1 cellular context compared by ENCODE assay signal in the genomic region with DNA sequence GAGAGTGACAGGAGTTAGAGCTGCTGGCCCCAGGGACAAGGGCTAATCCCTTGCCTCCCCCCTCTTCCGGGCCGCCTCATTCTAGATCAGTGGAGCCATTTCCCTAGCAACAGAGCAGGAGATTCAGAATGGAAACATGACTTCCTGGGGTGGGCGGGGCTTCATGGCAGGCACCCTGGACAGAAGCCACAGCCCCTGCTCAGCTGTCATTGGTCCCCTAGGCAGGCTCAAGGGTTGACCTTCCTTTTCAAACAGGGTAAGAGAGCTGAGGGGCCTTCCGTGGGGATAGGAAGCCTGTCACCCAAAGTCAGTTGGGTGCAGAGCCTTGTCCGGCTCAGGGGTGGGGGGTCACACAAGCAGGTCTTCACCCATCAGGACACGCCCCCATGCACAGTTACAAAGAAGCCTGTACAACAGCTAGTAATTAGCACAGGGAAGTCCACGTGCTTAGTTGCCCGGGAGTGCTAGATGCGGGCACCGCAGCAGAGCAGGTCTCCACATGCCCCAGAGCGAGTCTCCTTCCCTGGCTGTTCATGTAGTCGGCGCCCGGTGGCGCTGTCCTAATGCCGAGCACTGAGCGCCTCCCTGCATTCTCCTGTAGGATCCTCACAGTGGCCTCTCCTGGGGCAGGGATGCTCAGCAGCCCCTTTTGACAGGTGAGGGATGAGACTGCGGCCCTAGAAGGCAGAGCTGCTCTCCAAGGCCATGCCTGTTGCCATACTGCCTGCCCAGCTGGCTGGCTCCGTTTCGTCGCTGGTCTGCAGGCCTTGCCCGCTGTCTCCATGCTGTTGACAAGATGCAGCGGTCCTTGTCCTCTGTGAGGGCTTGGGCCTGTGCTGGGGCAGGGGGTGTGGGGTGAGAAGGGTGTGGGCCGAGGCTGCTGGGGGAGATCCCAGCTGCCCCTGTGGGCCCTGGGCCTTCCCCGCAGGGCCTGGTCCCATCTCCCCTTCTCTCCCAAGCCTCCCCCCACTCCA.
TF ChIP-seq lines count a peak whose summit lies in the region.

No MANE protein-coding gene starts in this region.

TF ChIP-seq in IMR-90, 13 proteins besides CTCF, POLR2A, EP300 and RAD21:
- peak; percentile 62; the same call in 1 of the 2 replicates for TF ChIP-seq RFX5 (IDR thresholded peaks at IDR 0.05; ENCODE audit: low read depth, low read length)
- TF ChIP-seq, protein P1, sequence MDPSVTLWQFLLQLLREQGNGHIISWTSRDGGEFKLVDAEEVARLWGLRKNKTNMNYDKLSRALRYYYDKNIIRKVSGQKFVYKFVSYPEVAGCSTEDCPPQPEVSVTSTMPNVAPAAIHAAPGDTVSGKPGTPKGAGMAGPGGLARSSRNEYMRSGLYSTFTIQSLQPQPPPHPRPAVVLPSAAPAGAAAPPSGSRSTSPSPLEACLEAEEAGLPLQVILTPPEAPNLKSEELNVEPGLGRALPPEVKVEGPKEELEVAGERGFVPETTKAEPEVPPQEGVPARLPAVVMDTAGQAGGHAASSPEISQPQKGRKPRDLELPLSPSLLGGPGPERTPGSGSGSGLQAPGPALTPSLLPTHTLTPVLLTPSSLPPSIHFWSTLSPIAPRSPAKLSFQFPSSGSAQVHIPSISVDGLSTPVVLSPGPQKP (IDR thresholded peaks at IDR 0.05; ENCODE audit: borderline replicate concordance, low read depth, low read length) = no peak
TF ChIP-seq in IMR-90: peak in this region for 1.
